Comparison of ENCODE assay signal across 17 cellular contexts in the genomic region with DNA sequence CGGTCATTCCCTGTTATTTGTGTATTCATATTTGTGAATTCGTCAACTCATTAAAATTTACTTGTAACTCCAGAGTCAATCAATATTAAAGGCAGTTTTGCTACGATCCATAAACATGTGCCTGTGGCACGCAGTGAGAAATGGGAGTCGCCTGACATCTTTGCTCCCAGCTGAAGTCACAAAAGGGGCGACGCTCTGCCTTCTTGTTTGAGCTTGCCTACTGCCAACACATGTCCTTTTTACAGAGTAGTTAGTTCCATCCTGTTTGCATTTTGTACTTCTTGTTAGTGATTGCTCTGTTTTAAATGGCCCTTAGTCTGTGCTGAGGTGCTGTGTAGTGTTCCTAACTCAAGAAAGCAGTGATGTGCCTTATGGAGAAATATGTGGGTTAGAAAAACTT.
DNase-seq lines count a peak whose midpoint lies in the region; ATAC-seq, FAIRE-seq and TF ChIP-seq lines count a peak whose summit lies in the region.
"Had no signal": no experiment of that assay in that cellular context is flagged by ENCODE, and none has a peak within 500 bp of the region (broad histone marks: within the 10 kb centered on the region; RNA-seq: fewer than 3 reads in every experiment).

No MANE protein-coding gene starts in this region.

- no peaks in the 10 kb centered on the region for H3K79me2 ChIP-seq in endothelial cell of umbilical vein (ENCODE audit: control insufficient read depth, insufficient read depth, low read length)

- no peak for TF ChIP-seq CTCF in natural killer cell (IDR thresholded peaks at IDR 0.05)
- TF ChIP-seq CTCF in endothelial cell of umbilical vein (IDR thresholded peaks at IDR 0.05; ENCODE audit: extremely low read depth in 1 of 2, insufficient read depth in 1 of 2, low read depth in 1 of 2, low read length in 2 of 2), result no peak
- no peak for TF ChIP-seq CTCF in prostate gland (IDR thresholded peaks at IDR 0.05)

- H3K4me3 ChIP-seq in endothelial cell of umbilical vein (replicated peaks in 1 of 3; ENCODE audit: insufficient read depth in 1 of 3, low read depth in 1 of 3, low read length in 3 of 3), result no peak overlapping the region
- H3K4me3 ChIP-seq in prostate gland, result no peak overlapping the region
- H3K4me3 ChIP-seq: A549, GM12878, GM23248 had no signal

- 47% methylated on average over 7 of the region's 7 CpGs for WGBS in prostate gland

- DNase-seq in natural killer cell (no peak), GM12892 (ENCODE audit: insufficient read length) (no peak), endothelial cell of umbilical vein (ENCODE audit: low read depth, low spot score) (no peak), prostate gland (ENCODE audit: low spot score) (peak; percentile 8)
- no peak for DNase-seq in natural killer cell treated with Interleukin-12 subunit alpha and Interleukin-12 subunit beta and Interleukin-15 and Interleukin-18, amount 100 ng/mL, for 72 hours (ENCODE audit: low spot score)
- DNase-seq: BE2C; Caco-2; CD8-positive, alpha-beta T cell; GM23248; IMR-90 had no signal

- no peaks in the 10 kb centered on the region for H3K9me3 Mint-ChIP-seq in natural killer cell
- H3K9me3 Mint-ChIP-seq in natural killer cell treated with Interleukin-12 subunit alpha and Interleukin-12 subunit beta and Interleukin-15 and Interleukin-18, amount 100 ng/mL, for 72 hours, result peaks cover 3% of the 10 kb centered on the region
- H3K9me3 Mint-ChIP-seq: CD14-positive monocyte; CD8-positive, alpha-beta T cell had no signal

- peak; percentile 17 for FAIRE-seq in GM12892 (lab: Jason Lieb, UNC)
- FAIRE-seq in endothelial cell of umbilical vein (lab: Jason Lieb, UNC), result no peak
- FAIRE-seq: A549, GM12878, H54 had no signal

- POLR2A ChIA-PET in endothelial cell of umbilical vein (lab: Charles Lee), result no interaction called here

- BruUV-seq in endothelial cell of umbilical vein (replicated peaks; lab: Mats Ljungman, UMichigan), result no TSS peak

- dilution Hi-C loops in endothelial cell of umbilical vein (cut with MboI; ENCODE audit: extremely low pct_ligation_motif_present, low sequenced_read_pairs), result no loop called here

- no peak overlapping the region for H3K27ac ChIP-seq in endothelial cell of umbilical vein (ENCODE audit: insufficient read depth, low read depth, low read length)
- H3K27ac ChIP-seq in prostate gland, result no peak overlapping the region
- H3K27ac ChIP-seq: A549, GM23248 had no signal

- no peaks in the 10 kb centered on the region for H3K36me3 ChIP-seq in endothelial cell of umbilical vein (ENCODE audit: control insufficient read depth in 2 of 2, extremely low read depth in 1 of 2, insufficient read depth in 2 of 2, low read length in 2 of 2)
- H3K36me3 ChIP-seq in prostate gland, result no peaks in the 10 kb centered on the region
- H3K36me3 ChIP-seq: BE2C had no signal

- H4K20me1 ChIP-seq in endothelial cell of umbilical vein (replicated peaks; ENCODE audit: control insufficient read depth, extremely low read depth, insufficient read depth, low read length), result no peaks in the 10 kb centered on the region

- H3K9me3 ChIP-seq in endothelial cell of umbilical vein (replicated peaks; ENCODE audit: control insufficient read depth, insufficient read depth, low read length) (no peaks in the 10 kb centered on the region), prostate gland (no peaks in the 10 kb centered on the region)
- H3K9me3 ChIP-seq: A549, BE2C, Caco-2 had no signal

- no peaks in the 10 kb centered on the region for H3K36me3 Mint-ChIP-seq in natural killer cell
- H3K36me3 Mint-ChIP-seq in natural killer cell treated with Interleukin-12 subunit alpha and Interleukin-12 subunit beta and Interleukin-15 and Interleukin-18, amount 100 ng/mL, for 72 hours, result peaks cover 16% of the 10 kb centered on the region
- H3K36me3 Mint-ChIP-seq: CD14-positive monocyte; CD8-positive, alpha-beta T cell had no signal

- peak overlapping the region; percentile 8 for H2AFZ ChIP-seq in endothelial cell of umbilical vein (ENCODE audit: low read depth, low read length)
- H2AFZ ChIP-seq: GM23248 had no signal

- no peaks in the 10 kb centered on the region for H3K9me1 ChIP-seq in endothelial cell of umbilical vein (replicated peaks; ENCODE audit: control insufficient read depth, extremely low read depth, insufficient read depth, low read length)

- CTCF ChIA-PET in endothelial cell of umbilical vein (lab: Charles Lee), result interaction anchor here (1.4 to 2.6 kb wide), 4 partner anchors 44 to 350 kb away, joined by 4 to 13 read pairs (median 6); no protein-coding TSS in a partner anchor

- H3K4me1 ChIP-seq in endothelial cell of umbilical vein (ENCODE audit: control insufficient read depth, extremely low read depth, insufficient read depth, low read length) (no peaks in the 10 kb centered on the region), prostate gland (replicated peaks) (no peaks in the 10 kb centered on the region)
- H3K4me1 ChIP-seq: A549, BE2C, Caco-2 had no signal

- ATAC-seq in natural killer cell (no peak), HG02571 (IDR thresholded peaks at IDR 0.05; ENCODE audit: unreplicated experiment) (no peak), SK-N-SH treated with all-trans-retinoic acid at 6 μM for 48 hours (no peak)
- no peak for ATAC-seq in natural killer cell treated with Interleukin-12 subunit alpha and Interleukin-12 subunit beta and Interleukin-15 and Interleukin-18, amount 100 ng/mL, for 72 hours
- ATAC-seq: A549; CD8-positive, alpha-beta T cell; GM12878; HCT116 had no signal

- H3K9ac ChIP-seq in endothelial cell of umbilical vein (replicated peaks; ENCODE audit: extremely low read depth, insufficient read depth, low read length), result no peak overlapping the region
- H3K9ac ChIP-seq: GM23248 had no signal

- no peak overlapping the region for H3K4me3 Mint-ChIP-seq in natural killer cell
- no peak overlapping the region for H3K4me3 Mint-ChIP-seq in natural killer cell treated with Interleukin-12 subunit alpha and Interleukin-12 subunit beta and Interleukin-15 and Interleukin-18, amount 100 ng/mL, for 72 hours
- H3K4me3 Mint-ChIP-seq: CD14-positive monocyte; CD8-positive, alpha-beta T cell had no signal

- no peak for TF ChIP-seq POLR2A in GM12892 (IDR thresholded peaks at IDR 0.05; ENCODE audit: low read depth, low read length)
- TF ChIP-seq POLR2A in endothelial cell of umbilical vein (IDR thresholded peaks at IDR 0.05; ENCODE audit: low read depth, low read length), result no peak
- no peak for TF ChIP-seq POLR2A in prostate gland (IDR thresholded peaks at IDR 0.05)

- peak overlapping the region; percentile 51 to 99 for H3K27ac Mint-ChIP-seq in natural killer cell
- peak overlapping the region in 1 of 2 donors; percentile 71 for H3K27ac Mint-ChIP-seq in natural killer cell treated with Interleukin-12 subunit alpha and Interleukin-12 subunit beta and Interleukin-15 and Interleukin-18, amount 100 ng/mL, for 72 hours
- H3K27ac Mint-ChIP-seq: CD14-positive monocyte; CD8-positive, alpha-beta T cell had no signal

- intact Hi-C loops in natural killer cell (cut with micrococcal nuclease) (no loop called here), endothelial cell of umbilical vein (cut with micrococcal nuclease) (no loop called here), prostate gland (cut with DNase I) (no loop called here)

- H3K4me1 Mint-ChIP-seq in natural killer cell, result peaks cover 43 to 48% of the 10 kb centered on the region in 2 donors
- H3K4me1 Mint-ChIP-seq in natural killer cell treated with Interleukin-12 subunit alpha and Interleukin-12 subunit beta and Interleukin-15 and Interleukin-18, amount 100 ng/mL, for 72 hours (ENCODE audit: low read depth in 2 of 2), result peaks cover 41 to 42% of the 10 kb centered on the region in 2 donors
- H3K4me1 Mint-ChIP-seq: CD14-positive monocyte had no signal

- no peak overlapping the region for H3K4me2 ChIP-seq in endothelial cell of umbilical vein (ENCODE audit: insufficient read depth, low read length)
- H3K4me2 ChIP-seq: A549 had no signal

- H3K27me3 ChIP-seq in endothelial cell of umbilical vein (ENCODE audit: control insufficient read depth in 2 of 2, insufficient read depth in 2 of 2, low read length in 2 of 2) (no peaks in the 10 kb centered on the region), prostate gland (replicated peaks; ENCODE audit: insufficient read depth) (no peaks in the 10 kb centered on the region)
- H3K27me3 ChIP-seq: BE2C had no signal

- peaks cover 0 to 8% of the 10 kb centered on the region in 2 donors for H3K27me3 Mint-ChIP-seq in natural killer cell (ENCODE audit: low read depth in 2 of 2)
- H3K27me3 Mint-ChIP-seq in natural killer cell treated with Interleukin-12 subunit alpha and Interleukin-12 subunit beta and Interleukin-15 and Interleukin-18, amount 100 ng/mL, for 72 hours, result no peaks in the 10 kb centered on the region

TF ChIP-seq in endothelial cell of umbilical vein, 7 proteins besides CTCF, POLR2A, EP300 and RAD21 (continues in another document):
- TF ChIP-seq FOS (IDR thresholded peaks at IDR 0.05; ENCODE audit: borderline replicate concordance, insufficient read depth, low read length) (no peak), JUN (IDR thresholded peaks at IDR 0.05; ENCODE audit: borderline replicate concordance, insufficient read depth, insufficient read length, low read depth) (no peak), EZH2 (IDR thresholded peaks at IDR 0.05; ENCODE audit: borderline replicate concordance, low read depth, low read length, severe bottlenecking) (no peak), MYC (IDR thresholded peaks at IDR 0.05; ENCODE audit: low read depth, low read length) (no peak), POLR2AphosphoS5 (IDR thresholded peaks at IDR 0.05; ENCODE audit: insufficient read depth, low read depth, low read length) (no peak), GATA2 (IDR thresholded peaks at IDR 0.05; ENCODE audit: insufficient read depth, insufficient read length, low read depth, low read length) (no peak)

TF ChIP-seq in SK-N-SH treated with all-trans-retinoic acid at 6 μM for 48 hours, 23 proteins besides CTCF, POLR2A, EP300 and RAD21 (continues in another document):
- no peak for TF ChIP-seq ESRRG (CRISPR knock-in tag; IDR thresholded peaks at IDR 0.05)
- no peak for TF ChIP-seq POU6F1 (CRISPR knock-in tag; IDR thresholded peaks at IDR 0.05; ENCODE audit: borderline replicate concordance, low read depth)
- TF ChIP-seq RARB (CRISPR knock-in tag; IDR thresholded peaks at IDR 0.05), result no peak
- no peak for TF ChIP-seq ZFP3 (CRISPR knock-in tag; IDR thresholded peaks at IDR 0.05)
- no peak for TF ChIP-seq TOX (CRISPR knock-in tag; IDR thresholded peaks at IDR 0.05; ENCODE audit: borderline replicate concordance)
